19 cellular contexts compared by ENCODE assay signal in the genomic region with DNA sequence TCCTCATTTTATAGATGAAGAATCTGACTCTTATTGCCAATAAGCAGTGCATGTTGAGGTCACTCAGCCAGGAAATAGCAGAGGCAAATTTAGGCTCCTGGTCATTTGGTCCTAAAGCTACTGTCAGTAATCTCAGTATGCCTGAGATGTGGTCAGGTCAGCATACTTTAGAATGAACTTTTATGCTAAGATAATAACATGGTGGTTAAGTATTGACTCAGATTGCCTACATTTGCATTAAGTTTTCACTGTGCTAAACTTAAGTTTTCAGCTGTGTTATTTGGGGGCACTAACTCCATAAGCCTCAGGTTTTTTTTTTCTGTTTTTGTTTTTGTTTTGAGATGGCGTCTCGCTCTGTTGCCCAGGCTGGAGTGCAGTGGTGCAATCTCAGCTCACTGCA.
DNase-seq lines count a peak whose midpoint lies in the region; ATAC-seq and TF ChIP-seq lines count a peak whose summit lies in the region.
"Had no signal": no experiment of that assay in that cellular context is flagged by ENCODE, and none has a peak within 500 bp of the region (broad histone marks: within the 10 kb centered on the region; RNA-seq: fewer than 3 reads in every experiment).

No MANE protein-coding gene starts in this region.

- H3K4me3 ChIP-seq in coronary artery, result no peak overlapping the region
- H3K4me3 ChIP-seq: testis had no signal

- peak; percentile 65 for ATAC-seq in GM18873 (IDR thresholded peaks at IDR 0.05; ENCODE audit: low FRiP score, unreplicated experiment)
- peak; percentile 59 for ATAC-seq in GM21526 (IDR thresholded peaks at IDR 0.05; ENCODE audit: low FRiP score, unreplicated experiment)
- ATAC-seq in HG02973 (IDR thresholded peaks at IDR 0.05; ENCODE audit: unreplicated experiment), result peak; percentile 66
- ATAC-seq in HG03565 (IDR thresholded peaks at IDR 0.05; ENCODE audit: unreplicated experiment), result peak; percentile 62

- H3K27ac ChIP-seq in coronary artery, result no peak overlapping the region
- H3K27ac ChIP-seq: testis had no signal

- TF ChIP-seq CTCF in coronary artery (IDR thresholded peaks at IDR 0.05), result no peak

- no peak for DNase-seq in NCI-H446 treated with DMSO at 0.1 percent for 48 hours (lab: John Stamatoyannopoulos, UW)
- no peak for DNase-seq in DMS153 (lab: John Stamatoyannopoulos, UW)
- DNase-seq in NCI-H69 (lab: John Stamatoyannopoulos, UW), result no peak
- DNase-seq in coronary artery (ENCODE audit: low spot score), result no peak
- DNase-seq: activated B cell treated with CpG ODN at 0.5 μM for 24 hours; activated naive CD8-positive, alpha-beta T cell treated with anti-CD3 and anti-CD28 coated beads, Interleukin-2, amount 10 ng/mL, durations not matched to agents 7 days and 5 days; cortex of kidney; foreskin fibroblast; hippocampal formation; IMR-90; naive B cell; NCI-H1930; NCI-H524 treated with DMSO at 0.1 percent for 48 hours; SHP77 treated with DMSO at 0.1 percent for 48 hours; testis had no signal
